ENCODE assay signal across 24 cellular contexts in the genomic region with DNA sequence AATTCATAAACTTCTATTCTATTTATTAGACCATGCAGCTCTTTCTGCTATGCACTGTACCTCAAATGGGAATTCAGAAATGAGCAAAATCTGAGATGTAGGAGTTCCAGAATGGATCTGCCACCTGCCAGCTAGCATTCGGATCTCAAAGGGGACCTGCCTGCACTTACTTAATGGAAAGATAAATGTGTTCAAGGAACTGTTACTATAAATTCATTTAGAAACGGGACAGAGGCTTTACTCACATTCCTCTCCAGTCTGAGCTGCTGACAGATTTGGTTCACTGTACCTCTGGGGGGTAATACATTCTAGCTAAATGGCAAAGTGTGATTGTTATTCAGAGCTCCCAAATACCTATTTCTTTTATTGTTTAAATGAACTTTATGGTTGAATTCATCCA.
"Had no signal": no experiment of that assay in that cellular context is flagged by ENCODE, and none has a peak within 500 bp of the region (broad histone marks: within the 10 kb centered on the region; RNA-seq: fewer than 3 reads in every experiment).

No MANE protein-coding gene starts in this region.

- H2AFZ ChIP-seq: parathyroid adenoma had no signal

- H3K27me3 ChIP-seq: esophagus squamous epithelium, gastroesophageal sphincter, left lung, right lobe of liver, spleen, testis, tibial nerve, upper lobe of right lung, vagina had no signal

- H3K27me3 Mint-ChIP-seq: naive B cell; stimulated activated memory B cell treated with anti-CD40 and anti-IgM and Interleukin-4, amounts not matched to agents 10 μg/mL and 1 μg/mL and 100 μg/mL, for 72 hours; stimulated activated naive CD8-positive, alpha-beta T cell treated with anti-CD3 and anti-CD28 coated beads, Interleukin-15, Interleukin-2, amounts not matched to agents 100 ng/mL and 50 ng/mL, for 24 hours had no signal

- H3K4me3 Mint-ChIP-seq: naive B cell; nephron; stimulated activated memory B cell treated with anti-CD40 and anti-IgM and Interleukin-4, amounts not matched to agents 10 μg/mL and 1 μg/mL and 100 μg/mL, for 72 hours; stimulated activated naive CD8-positive, alpha-beta T cell treated with anti-CD3 and anti-CD28 coated beads, Interleukin-15, Interleukin-2, amounts not matched to agents 100 ng/mL and 50 ng/mL, for 24 hours had no signal

- H3K9me3 ChIP-seq: esophagus squamous epithelium, gastroesophageal sphincter, left lung, prostate gland, right lobe of liver, spleen, testis, tibial nerve, upper lobe of right lung, vagina had no signal

- H3K4me1 Mint-ChIP-seq: naive B cell; nephron; stimulated activated memory B cell treated with anti-CD40 and anti-IgM and Interleukin-4, amounts not matched to agents 10 μg/mL and 1 μg/mL and 100 μg/mL, for 72 hours had no signal

- DNase-seq: dermis blood vessel endothelial cell; esophagus squamous epithelium; foreskin fibroblast; islet precursor cell; left lung; mesenchymal stem cell; midbrain; naive B cell; right lobe of liver; spleen; stimulated activated CD4-positive, alpha-beta T cell treated with anti-CD3 and anti-CD28 coated beads, Interleukin-15, amount 100 ng/mL, for 24 hours; stimulated activated CD4-positive, alpha-beta T cell treated with anti-CD3 and anti-CD28 coated beads, Interleukin-1b, Interleukin-23, amount 100 ng/mL, for 48 hours; stimulated activated CD4-positive, alpha-beta T cell treated with anti-CD3 and anti-CD28 coated beads, Interleukin-4, amount 100 ng/mL, for 24 hours; testis; upper lobe of right lung had no signal

- H3K36me3 Mint-ChIP-seq: naive B cell; stimulated activated memory B cell treated with anti-CD40 and anti-IgM and Interleukin-4, amounts not matched to agents 10 μg/mL and 1 μg/mL and 100 μg/mL, for 72 hours had no signal

- H3K27ac Mint-ChIP-seq: naive B cell; nephron; stimulated activated memory B cell treated with anti-CD40 and anti-IgM and Interleukin-4, amounts not matched to agents 10 μg/mL and 1 μg/mL and 100 μg/mL, for 72 hours; stimulated activated naive CD8-positive, alpha-beta T cell treated with anti-CD3 and anti-CD28 coated beads, Interleukin-15, Interleukin-2, amounts not matched to agents 100 ng/mL and 50 ng/mL, for 24 hours had no signal

- H3K36me3 ChIP-seq: esophagus squamous epithelium, gastroesophageal sphincter, left lung, prostate gland, right lobe of liver, spleen, tibial nerve, upper lobe of right lung, vagina had no signal

- H3K27ac ChIP-seq: esophagus squamous epithelium, gastroesophageal sphincter, left lung, parathyroid adenoma, prostate gland, right lobe of liver, spleen, testis, tibial nerve, upper lobe of right lung, vagina had no signal

- H3K4me3 ChIP-seq: esophagus squamous epithelium, gastroesophageal sphincter, left lung, lung, prostate gland, right lobe of liver, spleen, testis, tibial nerve, upper lobe of right lung, vagina had no signal

- ATAC-seq: gastroesophageal sphincter, left lung, right lobe of liver, upper lobe of right lung had no signal

- H3K9me3 Mint-ChIP-seq: nephron had no signal

- H3K9ac ChIP-seq: parathyroid adenoma had no signal

- H3K4me1 ChIP-seq: esophagus squamous epithelium, gastroesophageal sphincter, left lung, parathyroid adenoma, prostate gland, right lobe of liver, spleen, testis, tibial nerve, upper lobe of right lung, vagina had no signal
